In genomic region chr7:44977304-44977858, GRCh38 we compare ENCODE assay signal across 8 cellular contexts. TPM values are rescaled to one million over a fixed set of nuclear protein-coding genes. Genes with fewer than 3 reads are reported as not detected.
DNase-seq lines count a peak whose midpoint lies in the region; ATAC-seq and TF ChIP-seq lines count a peak whose summit lies in the region.
"Had no signal": no experiment of that assay in that cellular context is flagged by ENCODE, and none has a peak within 500 bp of the region (broad histone marks: within the 10 kb centered on the region; RNA-seq: fewer than 3 reads in every experiment).

No MANE protein-coding gene starts in this region.

- H3K79me2 ChIP-seq in Loucy (ENCODE audit: insufficient read depth, low read length), result peaks cover 88% of the 10 kb centered on the region

- no peak for TF ChIP-seq POLR2A in transverse colon (IDR thresholded peaks at IDR 0.05)

- no peaks in the 10 kb centered on the region for H3K4me1 Mint-ChIP-seq in nephron progenitor cell

- H3K4me3 ChIP-seq in Loucy (ENCODE audit: low read length, poor library complexity, severe bottlenecking), result peak overlapping the region; percentile 87
- no peak overlapping the region for H3K4me3 ChIP-seq in lung
- H3K4me3 ChIP-seq in transverse colon, result peak overlapping the region in 1 of 4 donors; percentile 29

- TF ChIP-seq EP300 in transverse colon (IDR thresholded peaks at IDR 0.05; ENCODE audit: low read depth), result no peak

- no peaks in the 10 kb centered on the region for H3K9me3 ChIP-seq in Loucy (ENCODE audit: insufficient read depth, low read depth, low read length)
- no peaks in the 10 kb centered on the region for H3K9me3 ChIP-seq in lung (ENCODE audit: control insufficient read depth in 2 of 2, insufficient read depth in 1 of 2, low read length in 1 of 2)
- no peaks in the 10 kb centered on the region for H3K9me3 ChIP-seq in transverse colon

- peak; percentile 48 to 58 for DNase-seq in activated CD8-positive, alpha-beta memory T cell treated with anti-CD3 and anti-CD28 coated beads for 4 hours (ENCODE audit: low read depth in 2 of 2)
- DNase-seq in lung (ENCODE audit: low spot score) (peak; percentile 39), transverse colon (no peak), left lobe of liver (ENCODE audit: low spot score) (no peak), nephron progenitor cell (no peak)

- no peak overlapping the region for H3K4me3 Mint-ChIP-seq in nephron progenitor cell
- H3K4me3 Mint-ChIP-seq: neural crest cell had no signal

- H3K4me1 ChIP-seq in Loucy (ENCODE audit: insufficient read depth, low read length, poor library complexity, severe bottlenecking), result peaks cover 72% of the 10 kb centered on the region
- H3K4me1 ChIP-seq in lung (ENCODE audit: control insufficient read depth in 2 of 2, insufficient read depth in 2 of 2, low read length in 2 of 2), result peaks cover 0 to 25% of the 10 kb centered on the region in 2 donors
- peaks cover 0 to 21% (median 8%) of the 10 kb centered on the region in 4 donors for H3K4me1 ChIP-seq in transverse colon

- no peak overlapping the region for H3K27ac Mint-ChIP-seq in nephron progenitor cell

- H3K27me3 Mint-ChIP-seq in nephron progenitor cell (ENCODE audit: low read depth, poor library complexity), result peaks cover 3% of the 10 kb centered on the region

- ATAC-seq in lung (ENCODE audit: insufficient read depth, low FRiP score) (no peak), HG02623 (IDR thresholded peaks at IDR 0.05; ENCODE audit: unreplicated experiment) (no peak), left lobe of liver (no peak)

- TF ChIP-seq CTCF in Loucy (conservative IDR thresholded peaks at IDR 0.05; ENCODE audit: low read length) (no peak), lung (IDR thresholded peaks at IDR 0.05; ENCODE audit: control extremely low read depth, extremely low read depth) (no peak), transverse colon (IDR thresholded peaks at IDR 0.05) (no peak), nephron progenitor cell (IDR thresholded peaks at IDR 0.05) (no peak)

- peak overlapping the region; percentile 98 for H3K4me2 ChIP-seq in Loucy (ENCODE audit: low read depth, low read length, poor library complexity, severe bottlenecking)

- H3K27ac ChIP-seq in lung (ENCODE audit: low read depth in 1 of 2, low read length in 1 of 2) (peak overlapping the region in 1 of 2 donors; percentile 74), transverse colon (peak overlapping the region in 3 of 4 donors; percentile 60 to 73 (median 68))

- peaks cover 22% of the 10 kb centered on the region; the same call in 1 of the 2 replicates for H3F3A ChIP-seq in Loucy (ENCODE audit: low read depth)

- H3K9ac ChIP-seq in Loucy (ENCODE audit: low read depth, low read length, poor library complexity, severe bottlenecking), result peak overlapping the region; percentile 99

- H3K9me2 ChIP-seq in Loucy (replicated peaks; ENCODE audit: low read depth, low read length), result no peaks in the 10 kb centered on the region

- H2AFZ ChIP-seq in Loucy (ENCODE audit: low read length), result no peak overlapping the region

- peaks cover 48% of the 10 kb centered on the region; the same call in 1 of the 2 replicates for H3K36me3 ChIP-seq in Loucy (ENCODE audit: insufficient read depth, low read length)
- H3K36me3 ChIP-seq in lung (ENCODE audit: control insufficient read depth in 2 of 2, insufficient read depth in 2 of 2, low read length in 2 of 2), result peaks cover 0 to 23% of the 10 kb centered on the region in 2 donors
- H3K36me3 ChIP-seq in transverse colon, result no peaks in the 10 kb centered on the region

- in situ Hi-C loops in transverse colon (cut with MboI; ENCODE audit: low pct_ligation_motif_present in 1 of 4, low pct_unique_long_range_greater_than_20kb in 1 of 4, low sequenced_read_pairs in 3 of 4), result no loop called here

- intact Hi-C loops in transverse colon (cut with DNase I; ENCODE audit: low total_unique reads), result loop anchor here (10.0 kb wide), 1 partner anchor 157 kb away; no protein-coding TSS in a partner anchor

- H4K20me1 ChIP-seq in Loucy (ENCODE audit: insufficient read depth, low read length, poor library complexity, severe bottlenecking), result peaks cover 54% of the 10 kb centered on the region

- peaks cover 1% of the 10 kb centered on the region for H3K36me3 Mint-ChIP-seq in nephron progenitor cell (ENCODE audit: low read depth)

- 28 to 37% methylated on average over 6 to 7 of the region's 7 CpGs for WGBS in lung, 2 donors
- WGBS in transverse colon (ENCODE audit: low coverage in 1 of 2), 2 donors, result 36% methylated on average over 6 of the region's 7 CpGs; no CpG with 5 or more reads in 1 of the 2 donors

- H3K27me3 ChIP-seq in Loucy (ENCODE audit: insufficient read depth, low read length, poor library complexity, severe bottlenecking) (no peaks in the 10 kb centered on the region), lung (ENCODE audit: control insufficient read depth, insufficient read depth) (no peaks in the 10 kb centered on the region), transverse colon (no peaks in the 10 kb centered on the region)

- no peaks in the 10 kb centered on the region for H3K9me3 Mint-ChIP-seq in nephron progenitor cell
- H3K9me3 Mint-ChIP-seq: neural crest cell had no signal

RNA-seq across cellular contexts. Expression of gene MYO1G, which starts 1.4 kb away (rescaled TPM):
- total RNA-seq in lung, result 10 to 100 TPM; 11.9 to 44.6 TPM
- polyA plus RNA-seq in lung, result 10 to 100 TPM; 21.8 to 76.8 TPM
- 1 to 10 TPM; 2.5 to 8.3 (median 6.4) TPM for total RNA-seq in transverse colon
- 1.0 TPM for total RNA-seq in left lobe of liver

RNA-seq across cellular contexts. Expression of gene CCM2, which starts 22.6 kb away (rescaled TPM):
- total RNA-seq in lung (10 to 100 TPM; 21.7 to 46.9 TPM), transverse colon (10 to 100 TPM; 40.4 to 76.4 (median 47.8) TPM), left lobe of liver (44.8 TPM)
- 10 to 100 TPM; 55.3 to 57.6 TPM for polyA plus RNA-seq in lung

Comparison
In these comparisons a context has a peak if more than half of its experiments do, and no peak if none do; other contexts are left out.
1. DNase-seq: peak in activated CD8-positive, alpha-beta memory T cell treated with anti-CD3 and anti-CD28 coated beads for 4 hours (2 of 2) and lung (single experiment); none in transverse colon (single experiment), left lobe of liver (single experiment) and nephron progenitor cell (single experiment).